ENCODE assay signal across 10 cellular contexts in genomic region chr1:235887676-235888075, GRCh38. TPM values are rescaled to one million over a fixed set of nuclear protein-coding genes. Genes with fewer than 3 reads are reported as not detected.
DNase-seq lines count a peak whose midpoint lies in the region; ATAC-seq lines count a peak whose summit lies in the region.
"Had no signal": no experiment of that assay in that cellular context is flagged by ENCODE, and none has a peak within 500 bp of the region (broad histone marks: within the 10 kb centered on the region; RNA-seq: fewer than 3 reads in every experiment).

No MANE protein-coding gene starts in this region.

- CTCF ChIA-PET in activated CD8-positive, alpha-beta T cell treated with anti-CD3 and anti-CD28 coated beads, Interleukin-2, amount 10 ng/mL, durations not matched to agents 7 days and 5 days (lab: Charles Lee) = interaction anchor here (1.2 to 2.1 kb wide), 6 partner anchors 9 to 84 kb away, joined by 3 to 19 read pairs (median 6); partner anchors contain the start of gene LYST

- POLR2A ChIA-PET in activated CD8-positive, alpha-beta T cell treated with anti-CD3 and anti-CD28 coated beads, Interleukin-2, amount 10 ng/mL, durations not matched to agents 7 days and 5 days (lab: Charles Lee) = interaction anchor here (0.9 to 3.0 kb wide), 6 partner anchors 11 to 83 kb away, joined by 3 to 39 read pairs (median 9); no protein-coding TSS in a partner anchor

- H3K27me3 Mint-ChIP-seq in activated T-cell treated with anti-CD3 and anti-CD28 coated beads, Interleukin-2, amount 50 U/mL, for 24 hours = no peaks in the 10 kb centered on the region
- H3K27me3 Mint-ChIP-seq in activated CD8-positive, alpha-beta T cell treated with anti-CD3 and anti-CD28 coated beads, Interleukin-2, amount 10 ng/mL, durations not matched to agents 7 days and 5 days (ENCODE audit: low read depth) = no peaks in the 10 kb centered on the region

- DNase-seq in activated T-cell treated with anti-CD3 and anti-CD28 coated beads, Interleukin-2, amount 50 U/mL, for 24 hours = no peak
- DNase-seq in activated T-cell treated with anti-CD3 and anti-CD28 coated beads for 4 hours = no peak
- DNase-seq in activated CD8-positive, alpha-beta T cell treated with anti-CD3 and anti-CD28 coated beads, Interleukin-2, amount 10 ng/mL, durations not matched to agents 7 days and 5 days = no peak
- DNase-seq in stimulated activated effector memory CD8-positive, alpha-beta T cell treated with anti-CD3 and anti-CD28 coated beads, Interleukin-12 subunit alpha, Interleukin-12 subunit beta, amount 100 ng/mL, for 72 hours (ENCODE audit: low spot score in 2 of 2) = no peak
- DNase-seq in MV-4-11 (lab: John Stamatoyannopoulos, UW) = no peak
- DNase-seq: DMS79 treated with DMSO at 0.1 percent for 48 hours, NCI-H446 treated with DMSO at 0.1 percent for 48 hours had no signal

- peak overlapping the region; percentile 90 for H3K27ac Mint-ChIP-seq in activated T-cell treated with anti-CD3 and anti-CD28 coated beads, Interleukin-2, amount 50 U/mL, for 24 hours
- H3K27ac Mint-ChIP-seq in activated CD8-positive, alpha-beta T cell treated with anti-CD3 and anti-CD28 coated beads, Interleukin-2, amount 10 ng/mL, durations not matched to agents 7 days and 5 days = peak overlapping the region; percentile 97
- peak overlapping the region; percentile 90 for H3K27ac Mint-ChIP-seq in stimulated activated effector memory CD8-positive, alpha-beta T cell treated with anti-CD3 and anti-CD28 coated beads, Interleukin-12 subunit alpha, Interleukin-12 subunit beta, amount 100 ng/mL, for 72 hours

- ATAC-seq in HG02852 (IDR thresholded peaks at IDR 0.05; ENCODE audit: unreplicated experiment) = peak; percentile 1
- peak; percentile 33 for ATAC-seq in activated CD8-positive, alpha-beta T cell treated with anti-CD3 and anti-CD28 coated beads, Interleukin-2, amount 10 ng/mL, durations not matched to agents 7 days and 5 days
- ATAC-seq in stimulated activated effector memory CD8-positive, alpha-beta T cell treated with anti-CD3 and anti-CD28 coated beads, Interleukin-12 subunit alpha, Interleukin-12 subunit beta, amount 100 ng/mL, for 72 hours = peak; percentile 53
- no peak for ATAC-seq in HG03175 (IDR thresholded peaks at IDR 0.05; ENCODE audit: unreplicated experiment)
- ATAC-seq in HG02623 (IDR thresholded peaks at IDR 0.05; ENCODE audit: unreplicated experiment) = no peak

- H3K9me3 Mint-ChIP-seq in activated T-cell treated with anti-CD3 and anti-CD28 coated beads, Interleukin-2, amount 50 U/mL, for 24 hours = no peaks in the 10 kb centered on the region
- H3K9me3 Mint-ChIP-seq in activated CD8-positive, alpha-beta T cell treated with anti-CD3 and anti-CD28 coated beads, Interleukin-2, amount 10 ng/mL, durations not matched to agents 7 days and 5 days (ENCODE audit: insufficient read depth) = no peaks in the 10 kb centered on the region
- H3K9me3 Mint-ChIP-seq in stimulated activated effector memory CD8-positive, alpha-beta T cell treated with anti-CD3 and anti-CD28 coated beads, Interleukin-12 subunit alpha, Interleukin-12 subunit beta, amount 100 ng/mL, for 72 hours = no peaks in the 10 kb centered on the region

- no peaks in the 10 kb centered on the region for H3K36me3 Mint-ChIP-seq in activated T-cell treated with anti-CD3 and anti-CD28 coated beads, Interleukin-2, amount 50 U/mL, for 24 hours (ENCODE audit: low read depth)
- peaks cover 6% of the 10 kb centered on the region for H3K36me3 Mint-ChIP-seq in activated CD8-positive, alpha-beta T cell treated with anti-CD3 and anti-CD28 coated beads, Interleukin-2, amount 10 ng/mL, durations not matched to agents 7 days and 5 days (ENCODE audit: low read depth)
- H3K36me3 Mint-ChIP-seq in stimulated activated effector memory CD8-positive, alpha-beta T cell treated with anti-CD3 and anti-CD28 coated beads, Interleukin-12 subunit alpha, Interleukin-12 subunit beta, amount 100 ng/mL, for 72 hours = peaks cover 10% of the 10 kb centered on the region

- peaks cover 69% of the 10 kb centered on the region for H3K4me1 Mint-ChIP-seq in activated T-cell treated with anti-CD3 and anti-CD28 coated beads, Interleukin-2, amount 50 U/mL, for 24 hours (ENCODE audit: low read depth)
- peaks cover 63% of the 10 kb centered on the region for H3K4me1 Mint-ChIP-seq in activated CD8-positive, alpha-beta T cell treated with anti-CD3 and anti-CD28 coated beads, Interleukin-2, amount 10 ng/mL, durations not matched to agents 7 days and 5 days (ENCODE audit: low read depth)
- peaks cover 63% of the 10 kb centered on the region for H3K4me1 Mint-ChIP-seq in stimulated activated effector memory CD8-positive, alpha-beta T cell treated with anti-CD3 and anti-CD28 coated beads, Interleukin-12 subunit alpha, Interleukin-12 subunit beta, amount 100 ng/mL, for 72 hours

- peak overlapping the region; percentile 41 for H3K4me3 Mint-ChIP-seq in activated T-cell treated with anti-CD3 and anti-CD28 coated beads, Interleukin-2, amount 50 U/mL, for 24 hours
- H3K4me3 Mint-ChIP-seq in activated CD8-positive, alpha-beta T cell treated with anti-CD3 and anti-CD28 coated beads, Interleukin-2, amount 10 ng/mL, durations not matched to agents 7 days and 5 days = peak overlapping the region; percentile 72
- H3K4me3 Mint-ChIP-seq in stimulated activated effector memory CD8-positive, alpha-beta T cell treated with anti-CD3 and anti-CD28 coated beads, Interleukin-12 subunit alpha, Interleukin-12 subunit beta, amount 100 ng/mL, for 72 hours = peak overlapping the region; percentile 36

RNA-seq across cellular contexts. Expression of gene LYST, which starts 21.0 kb away (rescaled TPM):
- 10 to 100 TPM; 26.2 to 28.6 TPM for total RNA-seq in activated CD8-positive, alpha-beta T cell treated with anti-CD3 and anti-CD28 coated beads, Interleukin-2, amount 10 ng/mL, durations not matched to agents 7 days and 5 days

Comparison
In these comparisons a context has a peak if more than half of its experiments do, and no peak if none do; other contexts are left out.
1. ATAC-seq: peak in HG02852 (single experiment), activated CD8-positive, alpha-beta T cell treated with anti-CD3 and anti-CD28 coated beads, Interleukin-2, amount 10 ng/mL, durations not matched to agents 7 days and 5 days (single experiment) and stimulated activated effector memory CD8-positive, alpha-beta T cell treated with anti-CD3 and anti-CD28 coated beads, Interleukin-12 subunit alpha, Interleukin-12 subunit beta, amount 100 ng/mL, for 72 hours (single experiment); none in HG03175 (single experiment) and HG02623 (single experiment).
2. Peak in every context shown above with its lines, with median percentiles within 50 percentile points of each other: H3K27ac Mint-ChIP-seq and H3K4me3 Mint-ChIP-seq.